In genomic region chr6:89575562-89575960, GRCh38 we compare ENCODE assay signal across 23 cellular contexts.
"Had no signal": no experiment of that assay in that cellular context is flagged by ENCODE, and none has a peak within 500 bp of the region (broad histone marks: within the 10 kb centered on the region; RNA-seq: fewer than 3 reads in every experiment).

No MANE protein-coding gene starts in this region.

- H3K36me3 Mint-ChIP-seq: activated CD4-positive, alpha-beta memory T cell treated with anti-CD3 and anti-CD28 coated beads for 36 hours; activated naive CD4-positive, alpha-beta T cell treated with anti-CD3 and anti-CD28 coated beads, Interleukin-2, amount 10 ng/mL, durations not matched to agents 7 days and 5 days; activated naive CD8-positive, alpha-beta T cell treated with anti-CD3 and anti-CD28 coated beads for 36 hours had no signal

- H3K27ac ChIP-seq: VCaP had no signal

- H3K27me3 Mint-ChIP-seq: activated CD4-positive, alpha-beta memory T cell treated with anti-CD3 and anti-CD28 coated beads for 36 hours; activated CD4-positive, alpha-beta T cell treated with anti-CD3 and anti-CD28 coated beads, Interleukin-2, amount 10 ng/mL, durations not matched to agents 7 days and 5 days; activated naive CD8-positive, alpha-beta T cell treated with anti-CD3 and anti-CD28 coated beads for 36 hours had no signal

- ATAC-seq: activated T-cell treated with anti-CD3 and anti-CD28 coated beads, Interleukin-2, amount 50 U/mL, for 72 hours had no signal

- DNase-seq: activated CD4-positive, alpha-beta memory T cell treated with anti-CD3 and anti-CD28 coated beads for 36 hours; activated CD4-positive, alpha-beta T cell treated with anti-CD3 and anti-CD28 coated beads, Interleukin-2, amount 10 ng/mL, durations not matched to agents 7 days and 5 days; activated CD4-positive, CD25-positive, alpha-beta regulatory T cell; activated CD8-positive, alpha-beta memory T cell treated with anti-CD3 and anti-CD28 coated beads, Interleukin-2, amount 50 U/mL, for 4 hours; activated gamma-delta T cell treated with Interleukin-2 at 50 U/mL for 16 hours; activated naive CD4-positive, alpha-beta T cell treated with anti-CD3 and anti-CD28 coated beads, Interleukin-2, amount 10 ng/mL, durations not matched to agents 7 days and 5 days; activated naive CD8-positive, alpha-beta T cell treated with anti-CD3 and anti-CD28 coated beads for 36 hours; activated T-cell treated with anti-CD3 and anti-CD28 coated beads, Interleukin-2, amount 50 U/mL, for 72 hours; anterior cingulate cortex; Kasumi-1; KBM-7; NCI-H1092; NCI-H1417; NCI-H1930; NCI-H2107; NCI-H2171 treated with DMSO at 0.1 percent for 48 hours; NCI-H226; NCI-H526; NCI-H774; SIG-M5; T-helper 1 cell had no signal

- H3K4me3 Mint-ChIP-seq: activated CD4-positive, alpha-beta memory T cell treated with anti-CD3 and anti-CD28 coated beads for 36 hours; activated CD4-positive, alpha-beta T cell treated with anti-CD3 and anti-CD28 coated beads, Interleukin-2, amount 10 ng/mL, durations not matched to agents 7 days and 5 days; activated naive CD4-positive, alpha-beta T cell treated with anti-CD3 and anti-CD28 coated beads, Interleukin-2, amount 10 ng/mL, durations not matched to agents 7 days and 5 days; activated naive CD8-positive, alpha-beta T cell treated with anti-CD3 and anti-CD28 coated beads for 36 hours; activated T-cell treated with anti-CD3 and anti-CD28 coated beads, Interleukin-2, amount 50 U/mL, for 72 hours had no signal

- H3K27ac Mint-ChIP-seq: activated CD4-positive, alpha-beta memory T cell treated with anti-CD3 and anti-CD28 coated beads for 36 hours; activated CD4-positive, alpha-beta T cell treated with anti-CD3 and anti-CD28 coated beads, Interleukin-2, amount 10 ng/mL, durations not matched to agents 7 days and 5 days; activated naive CD4-positive, alpha-beta T cell treated with anti-CD3 and anti-CD28 coated beads, Interleukin-2, amount 10 ng/mL, durations not matched to agents 7 days and 5 days; activated T-cell treated with anti-CD3 and anti-CD28 coated beads, Interleukin-2, amount 50 U/mL, for 72 hours; activated T-helper 2 cell treated with anti-CD3 and anti-CD28 coated beads, Interferon-gamma antibody, Interleukin-2, Interleukin-4, amounts not matched to agents 10 μg/mL and 5 μg/mL and 100 μg/mL, durations not matched to agents 14 hours and 24 hours and 36 hours had no signal

- H3K9me3 Mint-ChIP-seq: activated CD4-positive, alpha-beta memory T cell treated with anti-CD3 and anti-CD28 coated beads for 36 hours; activated CD4-positive, alpha-beta T cell treated with anti-CD3 and anti-CD28 coated beads, Interleukin-2, amount 10 ng/mL, durations not matched to agents 7 days and 5 days; activated naive CD4-positive, alpha-beta T cell treated with anti-CD3 and anti-CD28 coated beads, Interleukin-2, amount 10 ng/mL, durations not matched to agents 7 days and 5 days; activated naive CD8-positive, alpha-beta T cell treated with anti-CD3 and anti-CD28 coated beads for 36 hours; activated T-cell treated with anti-CD3 and anti-CD28 coated beads, Interleukin-2, amount 50 U/mL, for 72 hours; activated T-helper 2 cell treated with anti-CD3 and anti-CD28 coated beads, Interferon-gamma antibody, Interleukin-2, Interleukin-4, amounts not matched to agents 10 μg/mL and 5 μg/mL and 100 μg/mL, durations not matched to agents 14 hours and 24 hours and 36 hours had no signal
